In genomic region chr16:31177136-31177535, GRCh38 we compare ENCODE assay signal across 7 cellular contexts. TPM values are rescaled to one million over a fixed set of nuclear protein-coding genes. Genes with fewer than 3 reads are reported as not detected.
DNase-seq lines count a peak whose midpoint lies in the region; ATAC-seq lines count a peak whose summit lies in the region.
"Had no signal": no experiment of that assay in that cellular context is flagged by ENCODE, and none has a peak within 500 bp of the region (broad histone marks: within the 10 kb centered on the region; RNA-seq: fewer than 3 reads in every experiment).

No MANE protein-coding gene starts in this region.

- no peak overlapping the region for H2BK120ac ChIP-seq in mesenchymal stem cell (ENCODE audit: low read depth, low read length)

- no peak overlapping the region for H4K91ac ChIP-seq in mesenchymal stem cell (ENCODE audit: low read length)

- intact Hi-C loops in sciatic nerve (cut with DNase I): no loop called here

- no peak overlapping the region for H3K14ac ChIP-seq in mesenchymal stem cell (ENCODE audit: low read length in 2 of 2)

- no peak overlapping the region for H2BK12ac ChIP-seq in mesenchymal stem cell (ENCODE audit: low read length in 2 of 2)

- DNase-seq in HT1080 (ENCODE audit: low read depth): peak; percentile 98
- peak; percentile 45 for DNase-seq in activated CD4-positive, alpha-beta T cell treated with anti-CD3 and anti-CD28 coated beads, Interleukin-2, amount 50 U/mL, for 1 hour
- DNase-seq in mesenchymal stem cell: peak; percentile 43
- no peak for DNase-seq in sciatic nerve (ENCODE audit: low spot score)
- DNase-seq: SHP77 had no signal

- no peak overlapping the region for H2AFZ ChIP-seq in mesenchymal stem cell (ENCODE audit: low read depth, low read length)

- H4K8ac ChIP-seq in mesenchymal stem cell (ENCODE audit: low read length): no peak overlapping the region

- H3K79me1 ChIP-seq in mesenchymal stem cell (replicated peaks; ENCODE audit: low read length, poor library complexity, severe bottlenecking): peaks cover 9% of the 10 kb centered on the region

- H3K27ac ChIP-seq in mesenchymal stem cell (ENCODE audit: low read length, poor library complexity, severe bottlenecking): no peak overlapping the region

- no peak overlapping the region for H3K9ac ChIP-seq in mesenchymal stem cell (ENCODE audit: low read length)

- H3K27me3 ChIP-seq in mesenchymal stem cell (ENCODE audit: control insufficient read depth in 1 of 2, insufficient read depth in 1 of 2, low read length in 2 of 2): no peaks in the 10 kb centered on the region

- H2AK5ac ChIP-seq in mesenchymal stem cell (ENCODE audit: low read length, severe bottlenecking): peak overlapping the region; percentile 42

- ATAC-seq in sciatic nerve (no peak), GM19467 (IDR thresholded peaks at IDR 0.05; ENCODE audit: unreplicated experiment) (no peak), GM21360 (IDR thresholded peaks at IDR 0.05; ENCODE audit: unreplicated experiment) (no peak)

- H3K4me3 ChIP-seq in mesenchymal stem cell (ENCODE audit: insufficient read depth in 1 of 2, low read depth in 1 of 2, low read length in 2 of 2): no peak overlapping the region

- H3K4me2 ChIP-seq in mesenchymal stem cell (ENCODE audit: low read length, poor library complexity, severe bottlenecking): no peak overlapping the region

- H3K4me1 ChIP-seq in mesenchymal stem cell (ENCODE audit: control insufficient read depth, insufficient read depth, low read depth, low read length): no peaks in the 10 kb centered on the region

- no peaks in the 10 kb centered on the region for H3K9me3 ChIP-seq in mesenchymal stem cell (ENCODE audit: control insufficient read depth, low read length)

- no peak overlapping the region for H2BK5ac ChIP-seq in mesenchymal stem cell (ENCODE audit: low read depth, low read length, poor library complexity, severe bottlenecking)

- 84% methylated on average over 3 of the region's 3 CpGs for WGBS in mesenchymal stem cell

- no peak overlapping the region for H3K4ac ChIP-seq in mesenchymal stem cell (ENCODE audit: low read depth in 1 of 2, low read length in 2 of 2)

- no peaks in the 10 kb centered on the region for H3K36me3 ChIP-seq in mesenchymal stem cell (ENCODE audit: control insufficient read depth in 1 of 2, insufficient read depth in 2 of 2, low read depth in 1 of 2, low read length in 2 of 2)

- H2BK15ac ChIP-seq in mesenchymal stem cell (ENCODE audit: low read depth, poor library complexity, severe bottlenecking): no peak overlapping the region

- no peak overlapping the region for H3K18ac ChIP-seq in mesenchymal stem cell (ENCODE audit: low read depth in 1 of 2, low read length in 2 of 2)

- H3K23ac ChIP-seq in mesenchymal stem cell (ENCODE audit: low read length in 2 of 2): no peak overlapping the region

RNA-seq across cellular contexts. Expression of gene FUS, which starts 2.8 kb away (rescaled TPM):
- 21.7 and 34.0 TPM in 2 replicates for total RNA-seq in HT1080 (2014; rRNA removed; shearing (Covaris generic))
- polyA plus RNA-seq in HT1080 (2015; cell fraction: cytosol; rRNA removed): 443 and 444 TPM in 2 replicates
- 855 and 862 TPM in 2 replicates for polyA plus RNA-seq in HT1080 (2015; cell fraction: nucleus; rRNA removed)
- polyA plus RNA-seq in mesenchymal stem cell (2013, experiment 1 of 2): 358 TPM
- 365 TPM for polyA plus RNA-seq in mesenchymal stem cell (2013, experiment 2 of 2)
- 259 TPM for total RNA-seq in sciatic nerve

RNA-seq across cellular contexts. Expression of gene PYCARD, which starts 25.4 kb away (rescaled TPM):
- 0.63 and 0.72 TPM in 2 replicates for total RNA-seq in HT1080 (2014; rRNA removed; shearing (Covaris generic))
- polyA plus RNA-seq in HT1080 (2015; cell fraction: cytosol; rRNA removed): 1.2 and 2.0 TPM in 2 replicates
- polyA plus RNA-seq in HT1080 (2015; cell fraction: nucleus; rRNA removed): 0.33 and 0.51 TPM in 2 replicates
- polyA plus RNA-seq in mesenchymal stem cell (2013, experiment 1 of 2): 30.8 TPM
- polyA plus RNA-seq in mesenchymal stem cell (2013, experiment 2 of 2): 31.8 TPM
- total RNA-seq in sciatic nerve: 20.3 TPM

RNA-seq across cellular contexts. Expression of gene PRSS36, which starts 27.3 kb away (rescaled TPM):
- 0.77 and 2.0 TPM in 2 replicates for total RNA-seq in HT1080 (2014; rRNA removed; shearing (Covaris generic))
- polyA plus RNA-seq in HT1080 (2015; cell fraction: cytosol; rRNA removed): 0.02 TPM in 1 of 2 replicates, not detected in the other
- polyA plus RNA-seq in HT1080 (2015; cell fraction: nucleus; rRNA removed): 0.15 TPM in 1 of 2 replicates, not detected in the other
- polyA plus RNA-seq in mesenchymal stem cell (2013, experiment 1 of 2): 0.29 TPM
- polyA plus RNA-seq in mesenchymal stem cell (2013, experiment 2 of 2): 0.14 TPM
- total RNA-seq in sciatic nerve: 4.3 TPM

RNA-seq across cellular contexts. Expression of gene TRIM72, which starts 36.8 kb away (rescaled TPM):
- total RNA-seq in HT1080 (2014; rRNA removed; shearing (Covaris generic)): 0.06 TPM in 1 of 2 replicates, not detected in the other
- 0.01 and 0.21 TPM in 2 replicates for polyA plus RNA-seq in HT1080 (2015; cell fraction: cytosol; rRNA removed)
- polyA plus RNA-seq in HT1080 (2015; cell fraction: nucleus; rRNA removed): not detected in 2 replicates
- polyA plus RNA-seq in mesenchymal stem cell (2013, experiment 1 of 2): not detected
- not detected for polyA plus RNA-seq in mesenchymal stem cell (2013, experiment 2 of 2)
- 0.40 TPM for total RNA-seq in sciatic nerve

RNA-seq across cellular contexts. Expression of gene PYDC1, which starts 39.8 kb away (rescaled TPM):
- total RNA-seq in HT1080 (2014; rRNA removed; shearing (Covaris generic)): not detected in 2 replicates
- polyA plus RNA-seq in HT1080 (2015; cell fraction: cytosol; rRNA removed): not detected in 2 replicates
- not detected in 2 replicates for polyA plus RNA-seq in HT1080 (2015; cell fraction: nucleus; rRNA removed)
- not detected for polyA plus RNA-seq in mesenchymal stem cell (2013, experiment 1 of 2)
- polyA plus RNA-seq in mesenchymal stem cell (2013, experiment 2 of 2): not detected
- total RNA-seq in sciatic nerve: not detected

Comparison
In these comparisons a context has a peak if more than half of its experiments do, and no peak if none do; other contexts are left out.
1. RNA of gene PYCARD, which starts 25.4 kb away (total RNA-seq): 20.3 TPM in sciatic nerve (single experiment); 0.63 to 0.72 TPM in HT1080; every median in the first group is over 10 times any median in the second.